ENCODE assay signal across 8 cellular contexts in genomic region chr20:41317536-41318270, GRCh38. TPM values are rescaled to one million over a fixed set of nuclear protein-coding genes. Genes with fewer than 3 reads are reported as not detected.
DNase-seq lines count a peak whose midpoint lies in the region; ATAC-seq and TF ChIP-seq lines count a peak whose summit lies in the region.

TSS of gene ZHX3 (minus strand) at chr20:41317731. CDS start at chr20:41204916, 112,815 bp downstream.

- peaks cover 0 to 4% of the 10 kb centered on the region in 2 donors for H3K36me3 Mint-ChIP-seq in activated naive CD4-positive, alpha-beta T cell treated with anti-CD3 and anti-CD28 coated beads, Interleukin-2, amount 50 U/mL, for 72 hours

- TF ChIP-seq CTCF in GM10266 (IDR thresholded peaks at IDR 0.05; ENCODE audit: control insufficient read depth, insufficient read depth, low read depth, missing control alignments) (no peak), omental fat pad (IDR thresholded peaks at IDR 0.05) (no peak)

- peak within 1 kb of the TSS; percentile 91 for H3K27ac ChIP-seq in temporal lobe (ENCODE audit: low read depth, low read length)

- DNase-seq in GM10266 (ENCODE audit: extremely low spot score) (peak; percentile 100), NCI-H1092 treated with DMSO at 0.1 percent for 48 hours (lab: John Stamatoyannopoulos, UW) (peak; percentile 94), glomerular endothelial cell (ENCODE audit: extremely low read depth, low read depth, low spot score) (no peak), omental fat pad (ENCODE audit: low spot score) (peak; percentile 71)
- peak; percentile 92 to 98 for DNase-seq in activated naive CD4-positive, alpha-beta T cell treated with anti-CD3 and anti-CD28 coated beads, Interleukin-2, amount 50 U/mL, for 72 hours (ENCODE audit: low spot score in 2 of 2)

- ATAC-seq in HG02623 (IDR thresholded peaks at IDR 0.05; ENCODE audit: unreplicated experiment) (peak; percentile 96), SK-N-SH treated with all-trans-retinoic acid at 6 μM for 48 hours (peak; percentile 99), omental fat pad (ENCODE audit: low FRiP score) (peak; percentile 98)
- peak; percentile 90 to 98 for ATAC-seq in activated naive CD4-positive, alpha-beta T cell treated with anti-CD3 and anti-CD28 coated beads, Interleukin-2, amount 50 U/mL, for 72 hours

- H3K9me3 Mint-ChIP-seq in activated naive CD4-positive, alpha-beta T cell treated with anti-CD3 and anti-CD28 coated beads, Interleukin-2, amount 50 U/mL, for 72 hours: no peaks in the 10 kb centered on the region

- peak within 1 kb of the TSS; percentile 88 to 96 for H3K27ac Mint-ChIP-seq in activated naive CD4-positive, alpha-beta T cell treated with anti-CD3 and anti-CD28 coated beads, Interleukin-2, amount 50 U/mL, for 72 hours

TF ChIP-seq in SK-N-SH treated with all-trans-retinoic acid at 6 μM for 48 hours, 23 proteins besides CTCF, POLR2A, EP300 and RAD21:
- TF ChIP-seq ZNF565 (CRISPR knock-in tag; conservative IDR thresholded peaks at IDR 0.05; ENCODE audit: low read depth) (no peak), CREB5 (CRISPR knock-in tag; IDR thresholded peaks at IDR 0.05; ENCODE audit: low read depth) (no peak), ARNTL (CRISPR knock-in tag; IDR thresholded peaks at IDR 0.05; ENCODE audit: borderline replicate concordance, low read depth) (no peak), PPARA (CRISPR knock-in tag; IDR thresholded peaks at IDR 0.05; ENCODE audit: borderline replicate concordance) (no peak), ZFP3 (CRISPR knock-in tag; IDR thresholded peaks at IDR 0.05) (no peak), TSHZ2 (CRISPR knock-in tag; IDR thresholded peaks at IDR 0.05) (no peak), ISL1 (CRISPR knock-in tag; IDR thresholded peaks at IDR 0.05) (no peak), ESRRG (CRISPR knock-in tag; IDR thresholded peaks at IDR 0.05) (no peak)
- TF ChIP-seq, protein P1, sequence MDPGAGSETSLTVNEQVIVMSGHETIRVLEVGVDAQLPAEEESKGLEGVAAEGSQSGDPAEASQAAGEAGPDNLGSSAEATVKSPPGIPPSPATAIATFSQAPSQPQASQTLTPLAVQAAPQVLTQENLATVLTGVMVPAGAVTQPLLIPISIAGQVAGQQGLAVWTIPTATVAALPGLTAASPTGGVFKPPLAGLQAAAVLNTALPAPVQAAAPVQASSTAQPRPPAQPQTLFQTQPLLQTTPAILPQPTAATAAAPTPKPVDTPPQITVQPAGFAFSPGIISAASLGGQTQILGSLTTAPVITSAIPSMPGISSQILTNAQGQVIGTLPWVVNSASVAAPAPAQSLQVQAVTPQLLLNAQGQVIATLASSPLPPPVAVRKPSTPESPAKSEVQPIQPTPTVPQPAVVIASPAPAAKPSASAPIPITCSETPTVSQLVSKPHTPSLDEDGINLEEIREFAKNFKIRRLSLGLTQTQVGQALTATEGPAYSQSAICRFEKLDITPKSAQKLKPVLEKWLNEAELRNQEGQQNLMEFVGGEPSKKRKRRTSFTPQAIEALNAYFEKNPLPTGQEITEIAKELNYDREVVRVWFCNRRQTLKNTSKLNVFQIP (CRISPR knock-in tag; IDR thresholded peaks at IDR 0.05; ENCODE audit: borderline replicate concordance, low read depth): no peak

RNA-seq across cellular contexts. Expression of gene ZHX3, which starts in this region (rescaled TPM):
- 10 to 100 TPM in 1 of 2 donors, 1 to 10 TPM in 1; 8.2 to 10.1 TPM for total RNA-seq in activated naive CD4-positive, alpha-beta T cell treated with anti-CD3 and anti-CD28 coated beads, Interleukin-2, amount 50 U/mL, for 72 hours
- 13.8 and 16.9 TPM in 2 replicates for total RNA-seq in glomerular endothelial cell
- 10 to 100 TPM; 22.6 to 54.5 (median 45.0) TPM for total RNA-seq in omental fat pad
- 28.5 TPM for total RNA-seq in temporal lobe
